ENCODE assay signal across 8 cellular contexts in the genomic region with DNA sequence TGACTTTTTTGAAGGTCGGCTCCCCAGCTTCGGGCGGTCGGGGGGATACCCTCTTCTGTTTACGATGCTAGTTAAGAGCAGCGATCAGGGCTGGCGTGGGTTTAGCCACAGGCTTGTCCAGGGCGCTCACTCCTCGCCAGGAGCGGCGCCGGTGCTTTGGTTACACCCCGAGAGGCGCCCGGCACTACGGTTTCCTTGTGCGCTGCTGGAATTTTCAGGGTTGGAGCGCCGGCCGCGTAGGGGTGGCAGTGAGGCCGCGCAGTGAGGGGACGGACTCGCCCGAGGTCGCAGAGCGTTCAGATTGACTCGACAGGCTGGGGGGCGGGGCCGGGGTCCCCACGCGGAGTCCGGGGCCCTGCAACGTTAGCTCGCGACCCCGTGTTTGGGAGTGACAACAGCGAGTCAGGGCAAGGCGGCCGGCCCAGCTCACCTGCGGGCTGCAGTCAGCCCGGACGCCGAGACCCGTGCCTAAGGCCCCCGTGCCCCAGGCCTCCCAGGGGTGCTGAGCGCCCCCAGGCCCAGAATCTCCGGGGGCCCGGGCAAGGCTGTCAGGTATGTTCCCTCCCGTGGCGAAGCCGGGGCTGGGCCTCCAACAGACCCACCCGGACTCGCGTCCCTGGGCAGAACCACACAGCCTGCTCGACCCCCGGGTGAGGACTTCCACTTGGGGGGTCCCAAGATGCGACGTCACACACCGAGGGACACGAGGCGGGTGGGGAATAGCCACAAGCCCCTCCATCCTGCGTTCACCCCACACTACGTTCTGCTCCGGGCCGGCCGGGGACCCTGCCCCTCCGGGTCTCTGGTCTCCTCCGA. TPM values are rescaled to one million over a fixed set of nuclear protein-coding genes. Genes with fewer than 3 reads are reported as not detected.
DNase-seq lines count a peak whose midpoint lies in the region; ATAC-seq and TF ChIP-seq lines count a peak whose summit lies in the region.

No MANE protein-coding gene starts in this region.

- TF ChIP-seq CTCF in WI38 (IDR thresholded peaks at IDR 0.05; ENCODE audit: low read depth, low read length) = no peak
- TF ChIP-seq CTCF in right lobe of liver (IDR thresholded peaks at IDR 0.05) = no peak

- intact Hi-C loops in right lobe of liver (cut with DNase I) = no loop called here

- ATAC-seq in right lobe of liver (peak; percentile 11 to 41 (median 26)), HG03378 (IDR thresholded peaks at IDR 0.05; ENCODE audit: unreplicated experiment) (no peak)
- peak; percentile 1 to 3 for ATAC-seq in stimulated activated naive B cell treated with anti-CD40 and anti-IgM and Interleukin-4, amounts not matched to agents 10 μg/mL and 1 μg/mL and 100 μg/mL, for 72 hours (replicated peaks)

- peak overlapping the region; percentile 94 to 98 for H3K9ac ChIP-seq in duodenal mucosa (ENCODE audit: low read depth in 1 of 2, low read length in 2 of 2)

- H3K27me3 ChIP-seq in duodenal mucosa (ENCODE audit: control insufficient read depth in 1 of 2, insufficient read depth in 2 of 2, low read length in 2 of 2) = no peaks in the 10 kb centered on the region
- H3K27me3 ChIP-seq in right lobe of liver = no peaks in the 10 kb centered on the region

- WGBS in right lobe of liver (ENCODE audit: insufficient coverage, low coverage, low lambda C conversion rate, missing lambda C conversion rate) = 1% methylated on average over 14 of the region's 70 CpGs

- peaks cover 33 to 57% of the 10 kb centered on the region in 2 donors for H3K4me1 Mint-ChIP-seq in stimulated activated naive B cell treated with anti-CD40 and anti-IgM and Interleukin-4, amounts not matched to agents 10 μg/mL and 1 μg/mL and 100 μg/mL, for 72 hours

- H3K4me3 ChIP-seq in WI38 (ENCODE audit: low read depth, low read length) = peak overlapping the region; percentile 59
- H3K4me3 ChIP-seq in duodenal mucosa (ENCODE audit: low read depth in 1 of 2, low read length in 2 of 2) = peak overlapping the region; percentile 66 to 72
- peak overlapping the region; percentile 82 to 96 (median 95) for H3K4me3 ChIP-seq in right lobe of liver

- peak overlapping the region; percentile 91 to 98 for H3K4me3 Mint-ChIP-seq in stimulated activated naive B cell treated with anti-CD40 and anti-IgM and Interleukin-4, amounts not matched to agents 10 μg/mL and 1 μg/mL and 100 μg/mL, for 72 hours

- H3K36me3 ChIP-seq in duodenal mucosa (ENCODE audit: control insufficient read depth in 1 of 2, insufficient read depth in 2 of 2, low read length in 2 of 2) = peaks cover 30 to 32% of the 10 kb centered on the region in 2 donors
- H3K36me3 ChIP-seq in right lobe of liver = peaks cover 12 to 21% (median 20%) of the 10 kb centered on the region in 4 donors

- TF ChIP-seq POLR2A in right lobe of liver (IDR thresholded peaks at IDR 0.05) = no peak

- DNase-seq in G401 (ENCODE audit: low spot score) = peak; percentile 66
- peak; percentile 67 to 68 for DNase-seq in Kasumi-1 (lab: John Stamatoyannopoulos, UW)
- DNase-seq in right lobe of liver = peak; percentile 66 to 75 (median 72)
- DNase-seq in stimulated activated naive B cell treated with anti-CD40 and anti-IgM and Interleukin-4, amounts not matched to agents 10 μg/mL and 1 μg/mL and 100 μg/mL, for 72 hours = peak; percentile 60
- no peak for DNase-seq in cerebellum (ENCODE audit: low spot score)

- H3K27me3 Mint-ChIP-seq in stimulated activated naive B cell treated with anti-CD40 and anti-IgM and Interleukin-4, amounts not matched to agents 10 μg/mL and 1 μg/mL and 100 μg/mL, for 72 hours = no peaks in the 10 kb centered on the region

- H3K9me3 Mint-ChIP-seq in stimulated activated naive B cell treated with anti-CD40 and anti-IgM and Interleukin-4, amounts not matched to agents 10 μg/mL and 1 μg/mL and 100 μg/mL, for 72 hours = peaks cover 0 to 1% of the 10 kb centered on the region in 2 donors

- H3K36me3 Mint-ChIP-seq in stimulated activated naive B cell treated with anti-CD40 and anti-IgM and Interleukin-4, amounts not matched to agents 10 μg/mL and 1 μg/mL and 100 μg/mL, for 72 hours = peaks cover 47 to 52% of the 10 kb centered on the region in 2 donors

- H3K27ac ChIP-seq in duodenal mucosa (ENCODE audit: low read depth, low read length) (peak overlapping the region; percentile 99), right lobe of liver (peak overlapping the region; percentile 99 to 100 (median 99))

- in situ Hi-C loops in G401 (cut with HindIII; ENCODE audit: low sequenced_read_pairs) = loop anchor here (10.0 kb wide), 1 partner anchor 109 kb away; no protein-coding TSS in a partner anchor

- H3K4me1 ChIP-seq in duodenal mucosa (ENCODE audit: control insufficient read depth in 1 of 2, insufficient read depth in 2 of 2, low read length in 2 of 2) (peaks cover 27 to 52% of the 10 kb centered on the region in 2 donors), right lobe of liver (peaks cover 0 to 42% (median 6%) of the 10 kb centered on the region in 4 donors)

- H3K9me3 ChIP-seq in duodenal mucosa (ENCODE audit: control insufficient read depth in 1 of 2, low read length in 2 of 2) (no peaks in the 10 kb centered on the region), right lobe of liver (no peaks in the 10 kb centered on the region)

- peak overlapping the region; percentile 98 for H3K27ac Mint-ChIP-seq in stimulated activated naive B cell treated with anti-CD40 and anti-IgM and Interleukin-4, amounts not matched to agents 10 μg/mL and 1 μg/mL and 100 μg/mL, for 72 hours

RNA-seq across cellular contexts. Expression of a gene that starts 1.3 kb away (rescaled TPM):
- total RNA-seq in G401 (2014; rRNA removed; shearing (Covaris generic)) = 5,595 and 6,819 TPM in 2 replicates
- 1,000 to 10,000 TPM in 3 of 6 experiments, 100 to 1,000 TPM in 3; 218 to 2,508 (median 1,326) TPM for total RNA-seq in right lobe of liver
- 4,386 TPM for total RNA-seq in cerebellum

RNA-seq across cellular contexts. Expression of a gene that starts 14.3 kb away (rescaled TPM):
- total RNA-seq in G401 (2014; rRNA removed; shearing (Covaris generic)) = 0.80 and 1.4 TPM in 2 replicates
- total RNA-seq in right lobe of liver (under 1 TPM in 1 of 6 experiments, not detected in 5; 0.22 TPM), cerebellum (4.0 TPM)

RNA-seq across cellular contexts. Expression of a gene that starts 38.3 kb away (rescaled TPM):
- 37.1 and 44.6 TPM in 2 replicates for total RNA-seq in G401 (2014; rRNA removed; shearing (Covaris generic))
- total RNA-seq in right lobe of liver (10 to 100 TPM; 13.1 to 17.1 (median 15.2) TPM), cerebellum (25.8 TPM)
